ENCODE assay signal across 18 cellular contexts in genomic region chr12:9947674-9948073, GRCh38. TPM values are rescaled to one million over a fixed set of nuclear protein-coding genes. Genes with fewer than 3 reads are reported as not detected.
"Had no signal": no experiment of that assay in that cellular context is flagged by ENCODE, and none has a peak within 500 bp of the region (broad histone marks: within the 10 kb centered on the region; RNA-seq: fewer than 3 reads in every experiment).

No MANE protein-coding gene starts in this region.

- ATAC-seq: gastroesophageal sphincter, heart right ventricle, left colon, lower lobe of right lung had no signal

- H3K9me3 Mint-ChIP-seq: activated CD4-positive, alpha-beta memory T cell treated with anti-CD3 and anti-CD28 coated beads, Interleukin-2, amount 10 ng/mL, durations not matched to agents 7 days and 5 days; activated naive CD4-positive, alpha-beta T cell treated with anti-CD3 and anti-CD28 coated beads for 36 hours; activated T-helper 1 cell treated with anti-CD3 and anti-CD28 coated beads, Interleukin-12 subunit alpha, Interleukin-12 subunit beta, Interleukin-2, Interleukin-4 antibody, amounts not matched to agents 30 ng/mL and 10 ng/mL and 1 ng/mL, durations not matched to agents 14 hours and 24 hours and 36 hours had no signal

- H3K4me3 Mint-ChIP-seq: activated CD4-positive, alpha-beta memory T cell treated with anti-CD3 and anti-CD28 coated beads, Interleukin-2, amount 10 ng/mL, durations not matched to agents 7 days and 5 days; activated CD4-positive, alpha-beta T cell treated with anti-CD3 and anti-CD28 coated beads for 36 hours; activated naive CD4-positive, alpha-beta T cell treated with anti-CD3 and anti-CD28 coated beads for 36 hours; activated T-helper 1 cell treated with anti-CD3 and anti-CD28 coated beads, Interleukin-12 subunit alpha, Interleukin-12 subunit beta, Interleukin-2, Interleukin-4 antibody, amounts not matched to agents 30 ng/mL and 10 ng/mL and 1 ng/mL, durations not matched to agents 14 hours and 24 hours and 36 hours had no signal

- H3K27ac Mint-ChIP-seq: activated CD4-positive, alpha-beta T cell treated with anti-CD3 and anti-CD28 coated beads for 36 hours; activated naive CD4-positive, alpha-beta T cell treated with anti-CD3 and anti-CD28 coated beads for 36 hours had no signal

- DNase-seq: activated CD4-positive, alpha-beta memory T cell treated with anti-CD3 and anti-CD28 coated beads, Interleukin-2, amount 10 ng/mL, durations not matched to agents 7 days and 5 days; activated CD4-positive, alpha-beta T cell treated with anti-CD3 and anti-CD28 coated beads for 36 hours; activated naive CD4-positive, alpha-beta T cell treated with anti-CD3 and anti-CD28 coated beads for 36 hours; heart right ventricle; left colon; lower lobe of right lung; midbrain; stimulated activated CD4-positive, alpha-beta T cell treated with anti-CD3 and anti-CD28 coated beads, Interleukin-2, amount 100 ng/mL, for 24 hours; stimulated activated naive CD4-positive, alpha-beta T cell; tibial artery; uterus; WERI-Rb-1 had no signal

RNA-seq across cellular contexts. Expression of gene CLEC2A, which starts 15.5 kb away (rescaled TPM):
- total RNA-seq: activated CD4-positive, alpha-beta memory T cell treated with anti-CD3 and anti-CD28 coated beads, Interleukin-2, amount 10 ng/mL, durations not matched to agents 7 days and 5 days; activated CD4-positive, alpha-beta T cell treated with anti-CD3 and anti-CD28 coated beads for 36 hours; activated naive CD4-positive, alpha-beta T cell treated with anti-CD3 and anti-CD28 coated beads for 36 hours; activated T-helper 1 cell treated with anti-CD3 and anti-CD28 coated beads, Interleukin-12 subunit alpha, Interleukin-12 subunit beta, Interleukin-2, Interleukin-4 antibody, amounts not matched to agents 30 ng/mL and 10 ng/mL and 1 ng/mL, durations not matched to agents 14 hours and 24 hours and 36 hours; cardiac muscle cell; gastroesophageal sphincter; heart right ventricle; left colon; lower lobe of right lung; myocyte; renal cortical epithelial cell; subcutaneous adipose tissue; uterus had no signal

RNA-seq across cellular contexts. Expression of gene CLEC12A, which starts 23.5 kb away (rescaled TPM):
- total RNA-seq: activated CD4-positive, alpha-beta T cell treated with anti-CD3 and anti-CD28 coated beads for 36 hours; activated naive CD4-positive, alpha-beta T cell treated with anti-CD3 and anti-CD28 coated beads for 36 hours; activated T-helper 1 cell treated with anti-CD3 and anti-CD28 coated beads, Interleukin-12 subunit alpha, Interleukin-12 subunit beta, Interleukin-2, Interleukin-4 antibody, amounts not matched to agents 30 ng/mL and 10 ng/mL and 1 ng/mL, durations not matched to agents 14 hours and 24 hours and 36 hours; cardiac muscle cell; myocyte; renal cortical epithelial cell had no signal

RNA-seq across cellular contexts. Expression of gene CLEC1B, which starts 51.2 kb away (rescaled TPM):
- total RNA-seq: activated CD4-positive, alpha-beta memory T cell treated with anti-CD3 and anti-CD28 coated beads, Interleukin-2, amount 10 ng/mL, durations not matched to agents 7 days and 5 days; activated CD4-positive, alpha-beta T cell treated with anti-CD3 and anti-CD28 coated beads for 36 hours; activated naive CD4-positive, alpha-beta T cell treated with anti-CD3 and anti-CD28 coated beads for 36 hours; activated T-helper 1 cell treated with anti-CD3 and anti-CD28 coated beads, Interleukin-12 subunit alpha, Interleukin-12 subunit beta, Interleukin-2, Interleukin-4 antibody, amounts not matched to agents 30 ng/mL and 10 ng/mL and 1 ng/mL, durations not matched to agents 14 hours and 24 hours and 36 hours; gastroesophageal sphincter; heart right ventricle; left colon; myocyte; renal cortical epithelial cell; subcutaneous adipose tissue had no signal
